In the genomic region with DNA sequence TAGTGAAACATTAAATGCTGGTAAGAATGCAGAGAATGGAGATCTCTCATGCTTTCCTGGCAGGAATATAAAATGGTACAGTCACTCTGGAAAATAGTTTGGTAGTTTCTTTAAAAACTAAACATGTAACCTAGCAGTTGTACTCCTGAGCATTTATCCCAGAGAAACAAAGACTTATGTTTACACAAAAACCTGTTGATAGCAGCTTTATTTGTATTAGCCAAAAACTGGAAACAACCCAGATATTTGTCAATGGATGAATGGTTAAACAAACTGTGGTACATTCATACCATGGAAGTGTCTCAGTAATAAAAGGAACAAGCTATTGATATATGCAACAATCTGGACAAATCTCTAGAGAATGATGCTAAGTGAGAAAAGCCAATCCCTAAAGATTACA, we compare ENCODE assay signal across 26 cellular contexts.
"Had no signal": no experiment of that assay in that cellular context is flagged by ENCODE, and none has a peak within 500 bp of the region (broad histone marks: within the 10 kb centered on the region; RNA-seq: fewer than 3 reads in every experiment).

No MANE protein-coding gene starts in this region.

- DNase-seq: dermis blood vessel endothelial cell; esophagus squamous epithelium; foreskin fibroblast; immature natural killer cell; kidney; left cardiac atrium; left ventricle myocardium superior; mesendoderm; naive B cell; occipital lobe; retina; spleen; stimulated activated CD4-positive, alpha-beta T cell treated with anti-CD3 and anti-CD28 coated beads, Interleukin-15, amount 100 ng/mL, for 24 hours; stimulated activated CD4-positive, alpha-beta T cell treated with anti-CD3 and anti-CD28 coated beads, Interleukin-1b, Interleukin-23, amount 100 ng/mL, for 48 hours; stimulated activated CD4-positive, alpha-beta T cell treated with anti-CD3 and anti-CD28 coated beads, Interleukin-4, amount 100 ng/mL, for 4 hours; stimulated activated naive B cell treated with anti-CD40 and anti-IgM and Interleukin-4, amounts not matched to agents 10 μg/mL and 1 μg/mL and 100 μg/mL, for 72 hours; stimulated activated naive CD8-positive, alpha-beta T cell treated with anti-CD3 and anti-CD28 coated beads, Interleukin-15, amount 100 ng/mL, for 72 hours; testis; upper lobe of right lung had no signal

- H3K4me3 Mint-ChIP-seq: immature natural killer cell; naive B cell; nephron; stimulated activated naive B cell treated with anti-CD40 and anti-IgM and Interleukin-4, amounts not matched to agents 10 μg/mL and 1 μg/mL and 100 μg/mL, for 72 hours; stimulated activated naive CD8-positive, alpha-beta T cell treated with anti-CD3 and anti-CD28 coated beads, Interleukin-15, amount 100 ng/mL, for 72 hours had no signal

- H3K27ac Mint-ChIP-seq: immature natural killer cell; naive B cell; nephron; stimulated activated naive B cell treated with anti-CD40 and anti-IgM and Interleukin-4, amounts not matched to agents 10 μg/mL and 1 μg/mL and 100 μg/mL, for 72 hours; stimulated activated naive CD8-positive, alpha-beta T cell treated with anti-CD3 and anti-CD28 coated beads, Interleukin-15, amount 100 ng/mL, for 72 hours had no signal

- H3K9me3 ChIP-seq: esophagus squamous epithelium, gastroesophageal sphincter, prostate gland, testis, upper lobe of right lung, vagina had no signal

- H3K27ac ChIP-seq: esophagus squamous epithelium, gastroesophageal sphincter, parathyroid adenoma, prostate gland, spleen, testis, tibial nerve, upper lobe of right lung, vagina had no signal

- H3K27me3 Mint-ChIP-seq: stimulated activated naive B cell treated with anti-CD40 and anti-IgM and Interleukin-4, amounts not matched to agents 10 μg/mL and 1 μg/mL and 100 μg/mL, for 72 hours; stimulated activated naive CD8-positive, alpha-beta T cell treated with anti-CD3 and anti-CD28 coated beads, Interleukin-15, amount 100 ng/mL, for 72 hours had no signal

- H3K4me1 Mint-ChIP-seq: naive B cell; stimulated activated naive B cell treated with anti-CD40 and anti-IgM and Interleukin-4, amounts not matched to agents 10 μg/mL and 1 μg/mL and 100 μg/mL, for 72 hours; stimulated activated naive CD8-positive, alpha-beta T cell treated with anti-CD3 and anti-CD28 coated beads, Interleukin-15, amount 100 ng/mL, for 72 hours had no signal

- ATAC-seq: gastroesophageal sphincter; left cardiac atrium; left ventricle myocardium superior; sciatic nerve; stimulated activated naive B cell treated with anti-CD40 and anti-IgM and Interleukin-4, amounts not matched to agents 10 μg/mL and 1 μg/mL and 100 μg/mL, for 72 hours; stimulated activated naive CD8-positive, alpha-beta T cell treated with anti-CD3 and anti-CD28 coated beads, Interleukin-15, amount 100 ng/mL, for 72 hours; upper lobe of right lung had no signal

- FAIRE-seq: kidney had no signal

- H3K4me1 ChIP-seq: parathyroid adenoma, prostate gland, spleen, testis, tibial nerve had no signal

- H3K36me3 Mint-ChIP-seq: naive B cell; stimulated activated naive B cell treated with anti-CD40 and anti-IgM and Interleukin-4, amounts not matched to agents 10 μg/mL and 1 μg/mL and 100 μg/mL, for 72 hours had no signal

- H3K36me3 ChIP-seq: esophagus squamous epithelium, gastroesophageal sphincter, prostate gland, spleen, tibial nerve, upper lobe of right lung, vagina had no signal

- H3K4me3 ChIP-seq: esophagus squamous epithelium, gastroesophageal sphincter, prostate gland, spleen, testis, tibial nerve, upper lobe of right lung, vagina had no signal

- H3K27me3 ChIP-seq: esophagus squamous epithelium, gastroesophageal sphincter, spleen, testis, tibial nerve, upper lobe of right lung, vagina had no signal
